In the genomic region with DNA sequence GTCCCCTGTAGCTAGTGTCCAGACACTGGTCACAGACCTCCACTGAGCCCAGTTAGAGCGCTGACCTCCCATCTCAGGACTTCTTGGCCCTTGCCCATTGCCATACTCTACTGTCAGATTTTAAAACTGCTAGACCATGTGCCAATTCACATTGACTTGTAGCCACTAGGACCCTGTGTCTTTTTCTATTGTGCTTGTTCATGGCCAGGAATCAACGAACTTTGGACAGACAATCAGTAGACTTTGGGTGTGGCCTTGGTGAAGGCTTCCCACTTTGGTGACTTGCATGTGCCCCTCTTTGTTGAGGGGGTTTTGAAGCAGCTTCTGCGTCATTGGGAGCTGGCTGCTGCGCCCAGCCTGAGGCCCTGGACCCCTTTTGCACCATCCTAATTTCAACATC, we compare ENCODE assay signal across 25 cellular contexts.
DNase-seq lines count a peak whose midpoint lies in the region; ATAC-seq, FAIRE-seq and TF ChIP-seq lines count a peak whose summit lies in the region.
"Had no signal": no experiment of that assay in that cellular context is flagged by ENCODE, and none has a peak within 500 bp of the region (broad histone marks: within the 10 kb centered on the region; RNA-seq: fewer than 3 reads in every experiment).

No MANE protein-coding gene starts in this region.

- TSS peak; percentile 60 for BruUV-seq in HepG2 (replicated peaks; lab: Mats Ljungman, UMichigan)
- BruUV-seq in Panc1 (replicated peaks; lab: Mats Ljungman, UMichigan), result TSS peak; percentile 51

- H3K27ac Mint-ChIP-seq in type B pancreatic cell, result peak overlapping the region; percentile 64
- H3K27ac Mint-ChIP-seq: mesothelial cell of epicardium had no signal

- H3K27me3 ChIP-seq in HepG2 (ENCODE audit: control insufficient read depth in 1 of 2, insufficient read depth in 2 of 2, low read length in 2 of 2), result no peaks in the 10 kb centered on the region
- no peaks in the 10 kb centered on the region for H3K27me3 ChIP-seq in right lobe of liver
- H3K27me3 ChIP-seq in Panc1 (ENCODE audit: control insufficient read depth, insufficient read depth, low read length), result no peaks in the 10 kb centered on the region
- H3K27me3 ChIP-seq in hepatocyte, result peaks cover 10% of the 10 kb centered on the region

- H3K9me3 Mint-ChIP-seq in type B pancreatic cell, result no peaks in the 10 kb centered on the region
- H3K9me3 Mint-ChIP-seq: mesothelial cell of epicardium, naive B cell had no signal

- H3K4me2 ChIP-seq in HepG2 (ENCODE audit: low read depth, low read length) (peak overlapping the region; percentile 66; the same call in 1 of the 2 replicates), hepatocyte (no peak overlapping the region)

- H3K79me2 ChIP-seq in HepG2 (ENCODE audit: insufficient read depth, low read length), result no peaks in the 10 kb centered on the region
- H3K79me2 ChIP-seq in hepatocyte, result no peaks in the 10 kb centered on the region

- no peak for TF ChIP-seq RAD21 in HepG2 (CRISPR knock-in tag; IDR thresholded peaks at IDR 0.05)

- H3K4me1 ChIP-seq in HepG2 (ENCODE audit: insufficient read depth, low read length), result peaks cover 89% of the 10 kb centered on the region
- H3K4me1 ChIP-seq in right lobe of liver, result peaks cover 0 to 27% (median 2%) of the 10 kb centered on the region in 4 donors
- peaks cover 34% of the 10 kb centered on the region for H3K4me1 ChIP-seq in Panc1 (ENCODE audit: control insufficient read depth, insufficient read depth, low read length)
- peaks cover 36% of the 10 kb centered on the region for H3K4me1 ChIP-seq in hepatocyte (ENCODE audit: insufficient read depth)

- H3K27ac ChIP-seq in HepG2 (ENCODE audit: extremely low read length, insufficient read depth, low read length) (peak overlapping the region; percentile 23), right lobe of liver (no peak overlapping the region), Panc1 (ENCODE audit: low read length) (no peak overlapping the region), hepatocyte (peak overlapping the region; percentile 76)
- H3K27ac ChIP-seq: VCaP had no signal

- H3K4me3 ChIP-seq in HepG2 (replicated peaks in 1 of 3; ENCODE audit: insufficient read depth in 1 of 3, low read depth in 2 of 3, low read length in 3 of 3), result no peak overlapping the region
- no peak overlapping the region for H3K4me3 ChIP-seq in right lobe of liver
- no peak overlapping the region for H3K4me3 ChIP-seq in Panc1 (ENCODE audit: low read depth in 2 of 2, low read length in 2 of 2)
- no peak overlapping the region for H3K4me3 ChIP-seq in hepatocyte
- H3K4me3 ChIP-seq: dorsolateral prefrontal cortex had no signal

- FAIRE-seq in HepG2 (lab: Jason Lieb, UNC), result peak; percentile 47
- FAIRE-seq: islet of Langerhans had no signal

- H3K36me3 ChIP-seq in HepG2 (replicated peaks in 1 of 2; ENCODE audit: control insufficient read depth in 1 of 2, insufficient read depth in 2 of 2, low read length in 2 of 2) (no peaks in the 10 kb centered on the region), right lobe of liver (no peaks in the 10 kb centered on the region), Panc1 (ENCODE audit: control insufficient read depth, insufficient read depth, low read length) (no peaks in the 10 kb centered on the region), hepatocyte (replicated peaks; ENCODE audit: insufficient read depth, low read depth) (no peaks in the 10 kb centered on the region)

- H4K20me1 ChIP-seq in HepG2 (ENCODE audit: insufficient read depth, low read length) (no peaks in the 10 kb centered on the region), hepatocyte (ENCODE audit: insufficient read depth, poor library complexity, severe bottlenecking) (no peaks in the 10 kb centered on the region)

- H3K27me3 Mint-ChIP-seq in type B pancreatic cell, result peaks cover 10% of the 10 kb centered on the region

- intact Hi-C loops in HepG2 (cut with micrococcal nuclease; ENCODE audit: unreplicated experiment) (no loop called here), right lobe of liver (cut with DNase I) (no loop called here), Panc1 (cut with micrococcal nuclease; ENCODE audit: unreplicated experiment) (no loop called here), Right ventricle myocardium inferior (cut with DNase I) (no loop called here)

- H2AFZ ChIP-seq in HepG2 (ENCODE audit: low read length), result no peak overlapping the region
- H2AFZ ChIP-seq in hepatocyte, result no peak overlapping the region

- H3K4me1 Mint-ChIP-seq in type B pancreatic cell (ENCODE audit: unreplicated experiment), result peaks cover 24% of the 10 kb centered on the region

- H3K9me2 ChIP-seq in hepatocyte (replicated peaks; ENCODE audit: insufficient read depth), result no peaks in the 10 kb centered on the region

- TF ChIP-seq CTCF in HepG2 (CRISPR knock-in tag; IDR thresholded peaks at IDR 0.05) (no peak), right lobe of liver (IDR thresholded peaks at IDR 0.05) (no peak), Panc1 (IDR thresholded peaks at IDR 0.05) (no peak), hepatocyte (IDR thresholded peaks at IDR 0.05; ENCODE audit: poor library complexity) (no peak), type B pancreatic cell (conservative IDR thresholded peaks at IDR 0.05) (no peak)

- H3K9me3 ChIP-seq in HepG2 (ENCODE audit: low read length) (no peaks in the 10 kb centered on the region), right lobe of liver (no peaks in the 10 kb centered on the region), Panc1 (ENCODE audit: control insufficient read depth, insufficient read depth, low read depth, low read length) (no peaks in the 10 kb centered on the region), hepatocyte (ENCODE audit: low read depth) (no peaks in the 10 kb centered on the region)

- TF ChIP-seq POLR2A in HepG2 (IDR thresholded peaks at IDR 0.05; ENCODE audit: insufficient read depth in 1 of 2, low read depth in 2 of 2, low read length in 2 of 2) (no peak), right lobe of liver (IDR thresholded peaks at IDR 0.05) (no peak)

- TF ChIP-seq EP300 in HepG2 (IDR thresholded peaks at IDR 0.05; ENCODE audit: low read depth in 2 of 2, low read length in 2 of 2) (no peak), HepG2 (CRISPR knock-in tag; IDR thresholded peaks at IDR 0.05; ENCODE audit: borderline replicate concordance) (no peak)

- peak; percentile 54 for DNase-seq in HepG2 (ENCODE audit: low spot score)
- no peak for DNase-seq in right lobe of liver
- DNase-seq in Panc1 (ENCODE audit: low read depth, low spot score), result no peak
- no peak for DNase-seq in hepatocyte (ENCODE audit: low spot score)
- no peak for DNase-seq in type B pancreatic cell (ENCODE audit: extremely low spot score, unreplicated experiment)
- DNase-seq in Right ventricle myocardium inferior (ENCODE audit: missing footprints), result no peak
- DNase-seq: activated CD4-positive, alpha-beta T cell treated with anti-CD3 and anti-CD28 coated beads, Interleukin-2, amount 50 U/mL, for 1 hour; activated naive CD4-positive, alpha-beta T cell; activated T-cell treated with anti-CD3 and anti-CD28 coated beads, Interleukin-2, amount 50 U/mL, for 48 hours; COR-L47; DMS79 treated with DMSO at 0.1 percent for 48 hours; dorsolateral prefrontal cortex; left ventricle myocardium superior; naive B cell; NCI-H1105; NCI-H1930; NCI-H2227 treated with DMSO at 0.1 percent for 48 hours; NCI-H69; stimulated activated CD4-positive, alpha-beta T cell treated with anti-CD3 and anti-CD28 coated beads, Interleukin-2, amount 100 ng/mL, for 24 hours; trophoblast cell had no signal

- peak overlapping the region; percentile 58 for H3K4me3 Mint-ChIP-seq in type B pancreatic cell
- H3K4me3 Mint-ChIP-seq: mesothelial cell of epicardium had no signal

- WGBS in HepG2 (ENCODE audit: low lambda C conversion rate), result 75% methylated on average over 4 of the region's 4 CpGs
- 72% methylated on average over 4 of the region's 4 CpGs for WGBS in right lobe of liver (ENCODE audit: insufficient coverage, low coverage, low lambda C conversion rate, missing lambda C conversion rate)
- WGBS in hepatocyte (ENCODE audit: low lambda C conversion rate, missing lambda C conversion rate), result 85% methylated on average over 4 of the region's 4 CpGs

- ATAC-seq in HepG2 (no peak), right lobe of liver (no peak), Panc1 (no peak), HG03039 (IDR thresholded peaks at IDR 0.05; ENCODE audit: unreplicated experiment) (no peak), GM19463 (IDR thresholded peaks at IDR 0.05; ENCODE audit: unreplicated experiment) (no peak), Right ventricle myocardium inferior (no peak)
- ATAC-seq: left ventricle myocardium superior had no signal

- no peaks in the 10 kb centered on the region for H3K36me3 Mint-ChIP-seq in type B pancreatic cell
- H3K36me3 Mint-ChIP-seq: mesothelial cell of epicardium, naive B cell had no signal

- CTCF ChIA-PET in HepG2 (lab: Yijun Ruan, JAX; ENCODE audit: low intra/inter-chr PET ratio, low total read pairs), result no interaction called here
- CTCF ChIA-PET in Panc1 (lab: Charles Lee), result no interaction called here

- POLR2A ChIA-PET in HepG2 (lab: Yijun Ruan, JAX), result interaction anchor here (1.2 to 3.1 kb wide), 8 partner anchors 16 to 93 kb away, joined by 3 to 39 read pairs (median 18); partner anchors contain the start of gene CBX4
- POLR2A ChIA-PET in Panc1 (lab: Charles Lee), result no interaction called here

- in situ Hi-C loops in HepG2 (cut with HindIII; ENCODE audit: extremely low pct_ligation_motif_present, low pct_unique_long_range_greater_than_20kb), result no loop called here
- in situ Hi-C loops in Panc1 (cut with HindIII; ENCODE audit: low pct_unique_long_range_greater_than_20kb, low sequenced_read_pairs), result no loop called here

- no peak overlapping the region for H3K9ac ChIP-seq in HepG2 (ENCODE audit: insufficient read depth, low read depth, low read length)

TF ChIP-seq in HepG2, 621 proteins besides CTCF, POLR2A, EP300 and RAD21 (continues in another document):
- peak; percentile 50 for TF ChIP-seq HNF4A (CRISPR knock-in tag; IDR thresholded peaks at IDR 0.05)
- no peak for TF ChIP-seq ZNF639 (CRISPR knock-in tag; conservative IDR thresholded peaks at IDR 0.05)
- TF ChIP-seq RARG (CRISPR knock-in tag; IDR thresholded peaks at IDR 0.05; ENCODE audit: low read depth), result no peak
- TF ChIP-seq ZNF878 (CRISPR knock-in tag; IDR thresholded peaks at IDR 0.05), result 0 out of 2 replicates have a peak, but pooled peaks have one; percentile 18
- no peak for TF ChIP-seq ZNF547 (CRISPR knock-in tag; IDR thresholded peaks at IDR 0.05)

Comparison
In these comparisons a context has a peak if more than half of its experiments do, and no peak if none do; other contexts are left out.
1. H3K27ac ChIP-seq: peak in HepG2 (single experiment) and hepatocyte (single experiment); none in right lobe of liver (0 of 3) and Panc1 (single experiment).